ENCODE assay signal across 11 cellular contexts in genomic region chr1:226632169-226632884, GRCh38.
DNase-seq lines count a peak whose midpoint lies in the region; ATAC-seq and TF ChIP-seq lines count a peak whose summit lies in the region.
"Had no signal": no experiment of that assay in that cellular context is flagged by ENCODE, and none has a peak within 500 bp of the region (broad histone marks: within the 10 kb centered on the region; RNA-seq: fewer than 3 reads in every experiment).

No MANE protein-coding gene starts in this region.

- no peaks in the 10 kb centered on the region for H3K27me3 Mint-ChIP-seq in T-helper 2 cell treated with Interferon-gamma antibody and Interleukin-4, amounts not matched to agents 5 μg/mL and 100 μg/mL, for 36 hours (ENCODE audit: low read depth)
- H3K27me3 Mint-ChIP-seq in activated B cell treated with CpG ODN at 0.5 μM for 24 hours = no peaks in the 10 kb centered on the region

- no peak for TF ChIP-seq POLR2A in heart left ventricle (IDR thresholded peaks at IDR 0.05)

- no peak overlapping the region for H3K4me3 Mint-ChIP-seq in T-helper 2 cell treated with Interferon-gamma antibody and Interleukin-4, amounts not matched to agents 5 μg/mL and 100 μg/mL, for 36 hours
- peak overlapping the region; percentile 55 for H3K4me3 Mint-ChIP-seq in activated B cell treated with CpG ODN at 0.5 μM for 24 hours

- H3K9me3 Mint-ChIP-seq in T-helper 2 cell treated with Interferon-gamma antibody and Interleukin-4, amounts not matched to agents 5 μg/mL and 100 μg/mL, for 36 hours = no peaks in the 10 kb centered on the region
- peaks cover 4% of the 10 kb centered on the region for H3K9me3 Mint-ChIP-seq in activated B cell treated with CpG ODN at 0.5 μM for 24 hours

- H3K9me3 ChIP-seq in heart left ventricle = no peaks in the 10 kb centered on the region

- H3K36me3 Mint-ChIP-seq in T-helper 2 cell treated with Interferon-gamma antibody and Interleukin-4, amounts not matched to agents 5 μg/mL and 100 μg/mL, for 36 hours (ENCODE audit: low read depth) = peaks cover 30% of the 10 kb centered on the region
- H3K36me3 Mint-ChIP-seq in activated B cell treated with CpG ODN at 0.5 μM for 24 hours (ENCODE audit: low read depth) = peaks cover 65% of the 10 kb centered on the region

- CTCF ChIA-PET in activated B cell treated with CpG ODN at 0.5 μM for 24 hours (lab: Charles Lee) = interaction anchor here (0.8 to 8.4 kb wide), 8 partner anchors 12 to 280 kb away, joined by 3 to 91 read pairs (median 6); no protein-coding TSS in a partner anchor

- intact Hi-C loops in activated B cell treated with CpG ODN at 0.5 μM for 24 hours (cut with micrococcal nuclease) (loop anchor here (5.0 kb wide), 1 partner anchor 240 kb away; the partner anchor contains the start of gene PSEN2), heart left ventricle (cut with DNase I) (loop anchor here in 9 of 10 donors (2.0 to 10.0 kb wide), 10 partner anchors 52 to 815 kb away; partner anchors contain the start of gene ITPKB (in 1 of the 9))

- TF ChIP-seq CTCF in activated B cell treated with CpG ODN at 0.5 μM for 24 hours (IDR thresholded peaks at IDR 0.05) (no peak), heart left ventricle (IDR thresholded peaks at IDR 0.05) (no peak)

- no peak for DNase-seq in T-helper 2 cell treated with Interferon-gamma antibody and Interleukin-4, amounts not matched to agents 5 μg/mL and 100 μg/mL, for 36 hours (ENCODE audit: low spot score)
- DNase-seq in T-helper 2 cell = no peak
- peak; percentile 15 for DNase-seq in activated B cell treated with CpG ODN at 0.5 μM for 24 hours
- DNase-seq in heart left ventricle = peak in 3 of 5 donors; percentile 14 to 61 (median 25)
- peak; percentile 18 for DNase-seq in stimulated activated CD8-positive, alpha-beta memory T cell treated with anti-CD3 and anti-CD28 coated beads, Interleukin-4, amount 100 ng/mL, for 48 hours
- DNase-seq in COR-L47 (lab: John Stamatoyannopoulos, UW) = no peak
- DNase-seq in NOMO-1 (lab: John Stamatoyannopoulos, UW; ENCODE audit: unreplicated experiment in 2 of 2) = no peak
- DNase-seq: GDM1, GM23248, SHP77 treated with DMSO at 0.1 percent for 48 hours had no signal

- ATAC-seq in activated B cell treated with CpG ODN at 0.5 μM for 24 hours (ENCODE audit: low read depth) = no peak
- ATAC-seq in heart left ventricle = no peak
- no peak for ATAC-seq in GM19328 (IDR thresholded peaks at IDR 0.05; ENCODE audit: unreplicated experiment)

- POLR2A ChIA-PET in activated B cell treated with CpG ODN at 0.5 μM for 24 hours (lab: Charles Lee) = interaction anchor here (0.8 to 4.3 kb wide), 14 partner anchors 12 to 250 kb away, joined by 3 to 35 read pairs (median 8); partner anchors contain the start of gene ITPKB

- peak overlapping the region in 2 of 12 donors; percentile 25 to 81 for H3K27ac ChIP-seq in heart left ventricle
- H3K27ac ChIP-seq: GM23248 had no signal

- H3K27ac Mint-ChIP-seq in T-helper 2 cell treated with Interferon-gamma antibody and Interleukin-4, amounts not matched to agents 5 μg/mL and 100 μg/mL, for 36 hours = peak overlapping the region; percentile 50
- peak overlapping the region; percentile 89 for H3K27ac Mint-ChIP-seq in activated B cell treated with CpG ODN at 0.5 μM for 24 hours

- H3K4me1 Mint-ChIP-seq in T-helper 2 cell treated with Interferon-gamma antibody and Interleukin-4, amounts not matched to agents 5 μg/mL and 100 μg/mL, for 36 hours (ENCODE audit: low read depth) = peaks cover 33% of the 10 kb centered on the region
- peaks cover 81% of the 10 kb centered on the region for H3K4me1 Mint-ChIP-seq in activated B cell treated with CpG ODN at 0.5 μM for 24 hours

- WGBS in heart left ventricle, 4 donors = 81 to 90% (median 89%) methylated on average over 9 of the region's 9 CpGs

- peaks cover 0 to 59% (median 34%) of the 10 kb centered on the region in 9 donors for H3K36me3 ChIP-seq in heart left ventricle

- H3K4me3 ChIP-seq in heart left ventricle = no peak overlapping the region
- H3K4me3 ChIP-seq: GM23248 had no signal

- no peaks in the 10 kb centered on the region for H3K27me3 ChIP-seq in heart left ventricle

- peaks cover 0 to 32% (median 14%) of the 10 kb centered on the region in 12 donors for H3K4me1 ChIP-seq in heart left ventricle

Comparison
In these comparisons a context has a peak if more than half of its experiments do, and no peak if none do; other contexts are left out.
1. DNase-seq: peak in activated B cell treated with CpG ODN at 0.5 μM for 24 hours (single experiment), heart left ventricle (3 of 5) and stimulated activated CD8-positive, alpha-beta memory T cell treated with anti-CD3 and anti-CD28 coated beads, Interleukin-4, amount 100 ng/mL, for 48 hours (single experiment); none in T-helper 2 cell treated with Interferon-gamma antibody and Interleukin-4, amounts not matched to agents 5 μg/mL and 100 μg/mL, for 36 hours (single experiment), T-helper 2 cell (0 of 5), COR-L47 (single experiment) and NOMO-1 (0 of 2).